Comparison of ENCODE assay signal across 8 cellular contexts in the genomic region with DNA sequence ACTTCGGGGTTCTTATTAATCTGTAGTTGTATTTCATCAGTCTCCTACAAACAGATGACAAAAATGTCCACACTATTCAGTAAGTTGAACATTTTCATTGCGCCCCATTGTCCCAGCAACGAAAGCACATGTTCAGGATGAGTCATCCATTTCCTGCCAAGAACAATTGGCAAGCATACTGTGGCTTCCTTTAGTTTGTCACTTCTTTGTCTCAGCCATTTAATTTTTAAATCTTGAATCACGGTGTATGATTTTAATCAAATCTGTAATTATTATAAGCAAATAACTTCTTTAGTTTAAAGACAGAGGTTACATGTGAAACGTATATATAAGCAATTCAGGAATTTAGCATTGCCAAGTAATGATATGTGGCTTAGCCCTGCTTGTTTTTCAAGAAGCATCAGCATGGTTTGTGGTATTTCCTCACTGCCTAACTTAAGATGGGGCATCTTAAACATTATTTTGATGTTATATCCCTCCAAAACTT.
DNase-seq lines count a peak whose midpoint lies in the region; ATAC-seq and FAIRE-seq lines count a peak whose summit lies in the region.

No MANE protein-coding gene starts in this region.

- peak overlapping the region; percentile 81 for H3K27ac Mint-ChIP-seq in activated T-helper 1 cell treated with anti-CD3 and anti-CD28 coated beads, Interleukin-12 subunit alpha, Interleukin-12 subunit beta, Interleukin-2, Interleukin-4 antibody, amounts not matched to agents 30 ng/mL and 10 ng/mL and 1 ng/mL, durations not matched to agents 14 hours and 24 hours and 36 hours

- ATAC-seq in HG02885 (IDR thresholded peaks at IDR 0.05; ENCODE audit: poor library complexity, unreplicated experiment), result peak; percentile 94

- FAIRE-seq in frontal cortex (lab: Jason Lieb, UNC), result peak; percentile 97

- H3K4me1 Mint-ChIP-seq in activated T-helper 1 cell treated with anti-CD3 and anti-CD28 coated beads, Interleukin-12 subunit alpha, Interleukin-12 subunit beta, Interleukin-2, Interleukin-4 antibody, amounts not matched to agents 30 ng/mL and 10 ng/mL and 1 ng/mL, durations not matched to agents 14 hours and 24 hours and 36 hours (ENCODE audit: low read depth), result peaks cover 16% of the 10 kb centered on the region

- peak overlapping the region; percentile 37 for H3K4me3 Mint-ChIP-seq in activated T-helper 1 cell treated with anti-CD3 and anti-CD28 coated beads, Interleukin-12 subunit alpha, Interleukin-12 subunit beta, Interleukin-2, Interleukin-4 antibody, amounts not matched to agents 30 ng/mL and 10 ng/mL and 1 ng/mL, durations not matched to agents 14 hours and 24 hours and 36 hours

- peaks cover 12% of the 10 kb centered on the region for H3K9me3 Mint-ChIP-seq in activated T-helper 1 cell treated with anti-CD3 and anti-CD28 coated beads, Interleukin-12 subunit alpha, Interleukin-12 subunit beta, Interleukin-2, Interleukin-4 antibody, amounts not matched to agents 30 ng/mL and 10 ng/mL and 1 ng/mL, durations not matched to agents 14 hours and 24 hours and 36 hours

- intact Hi-C loops in activated T-helper 1 cell treated with anti-CD3 and anti-CD28 coated beads, Interleukin-12 subunit alpha, Interleukin-12 subunit beta, Interleukin-2, Interleukin-4 antibody, amounts not matched to agents 30 ng/mL and 10 ng/mL and 1 ng/mL, durations not matched to agents 14 hours and 24 hours and 36 hours (cut with micrococcal nuclease), result loop anchor here (2.0 to 10.0 kb wide), 6 partner anchors 16 to 388 kb away; partner anchors contain the start of genes CAPS2, GLIPR1L1 and KRR1
- intact Hi-C loops in posterior cingulate gyrus (cut with DNase I), result loop anchor here (10.0 kb wide), 2 partner anchors 198 to 302 kb away; no protein-coding TSS in a partner anchor

- peaks cover 5% of the 10 kb centered on the region for H3K36me3 Mint-ChIP-seq in activated T-helper 1 cell treated with anti-CD3 and anti-CD28 coated beads, Interleukin-12 subunit alpha, Interleukin-12 subunit beta, Interleukin-2, Interleukin-4 antibody, amounts not matched to agents 30 ng/mL and 10 ng/mL and 1 ng/mL, durations not matched to agents 14 hours and 24 hours and 36 hours (ENCODE audit: low read depth)

- DNase-seq in activated naive CD4-positive, alpha-beta T cell treated with Interleukin-2 at 50 U/mL for 16 hours, result peak; percentile 39
- DNase-seq in activated naive CD4-positive, alpha-beta T cell (lab: John Stamatoyannopoulos, UW), result no peak
- DNase-seq in NCI-H2196 treated with DMSO at 0.1 percent for 48 hours (lab: John Stamatoyannopoulos, UW; ENCODE audit: unreplicated experiment) (peak; percentile 29), frontal cortex (ENCODE audit: low spot score in 2 of 2) (peak; percentile 8 to 40), posterior cingulate gyrus (peak in 6 of 10 donors; percentile 16 to 80 (median 46)), mesenteric fat pad (ENCODE audit: low spot score) (no peak)
- DNase-seq in activated T-helper 1 cell treated with anti-CD3 and anti-CD28 coated beads, Interleukin-12 subunit alpha, Interleukin-12 subunit beta, Interleukin-2, Interleukin-4 antibody, amounts not matched to agents 30 ng/mL and 10 ng/mL and 1 ng/mL, durations not matched to agents 14 hours and 24 hours and 36 hours (ENCODE audit: low spot score), result peak; percentile 29

- peaks cover 3% of the 10 kb centered on the region for H3K27me3 Mint-ChIP-seq in activated T-helper 1 cell treated with anti-CD3 and anti-CD28 coated beads, Interleukin-12 subunit alpha, Interleukin-12 subunit beta, Interleukin-2, Interleukin-4 antibody, amounts not matched to agents 30 ng/mL and 10 ng/mL and 1 ng/mL, durations not matched to agents 14 hours and 24 hours and 36 hours (ENCODE audit: insufficient read depth)

Comparison
In these comparisons a context has a peak if more than half of its experiments do, and no peak if none do; other contexts are left out.
1. DNase-seq: peak in activated naive CD4-positive, alpha-beta T cell treated with Interleukin-2 at 50 U/mL for 16 hours (single experiment), NCI-H2196 treated with DMSO at 0.1 percent for 48 hours (single experiment), activated T-helper 1 cell treated with anti-CD3 and anti-CD28 coated beads, Interleukin-12 subunit alpha, Interleukin-12 subunit beta, Interleukin-2, Interleukin-4 antibody, amounts not matched to agents 30 ng/mL and 10 ng/mL and 1 ng/mL, durations not matched to agents 14 hours and 24 hours and 36 hours (single experiment), frontal cortex (2 of 2) and posterior cingulate gyrus (6 of 10); none in activated naive CD4-positive, alpha-beta T cell (0 of 4) and mesenteric fat pad (single experiment).